Comparison of ENCODE assay signal across 23 cellular contexts in genomic region chr4:113243312-113243711, GRCh38.
"Had no signal": no experiment of that assay in that cellular context is flagged by ENCODE, and none has a peak within 500 bp of the region (broad histone marks: within the 10 kb centered on the region; RNA-seq: fewer than 3 reads in every experiment).

No MANE protein-coding gene starts in this region.

- H3K9me3 Mint-ChIP-seq: activated CD4-positive, alpha-beta memory T cell treated with anti-CD3 and anti-CD28 coated beads, Interleukin-2, amount 10 ng/mL, durations not matched to agents 7 days and 5 days; activated CD4-positive, alpha-beta T cell treated with anti-CD3 and anti-CD28 coated beads, Interleukin-2, amount 10 ng/mL, durations not matched to agents 7 days and 5 days; activated T-cell treated with anti-CD3 and anti-CD28 coated beads, Interleukin-2, amount 50 U/mL, for 24 hours; activated T-helper 2 cell treated with anti-CD3 and anti-CD28 coated beads, Interferon-gamma antibody, Interleukin-2, Interleukin-4, amounts not matched to agents 10 μg/mL and 5 μg/mL and 100 μg/mL, durations not matched to agents 14 hours and 24 hours and 36 hours; central memory CD8-positive, alpha-beta T cell; dendritic cell treated with granulocyte-macrophage colony-stimulating factor and Interleukin-4, amounts not matched to agents 40 ng/mL and 50 ng/mL, for 4 days; nephron had no signal

- DNase-seq: activated CD4-positive, alpha-beta memory T cell treated with anti-CD3 and anti-CD28 coated beads, Interleukin-2, amount 10 ng/mL, durations not matched to agents 7 days and 5 days; activated CD4-positive, alpha-beta T cell treated with anti-CD3 and anti-CD28 coated beads for 1 hour; activated CD4-positive, alpha-beta T cell treated with anti-CD3 and anti-CD28 coated beads, Interleukin-2, amount 10 ng/mL, durations not matched to agents 7 days and 5 days; activated CD8-positive, alpha-beta memory T cell treated with anti-CD3 and anti-CD28 coated beads, Interleukin-2, amount 50 U/mL, for 48 hours; activated T-cell treated with anti-CD3 and anti-CD28 coated beads, Interleukin-2, amount 50 U/mL, for 24 hours; anterior cingulate cortex; foreskin keratinocyte; heart right ventricle; left lung; lower lobe of right lung; mesenchymal stem cell; posterior cingulate gyrus; right cardiac atrium; spleen; stimulated activated naive CD8-positive, alpha-beta T cell treated with anti-CD3 and anti-CD28 coated beads, Interleukin-15, Interleukin-2, amounts not matched to agents 100 U/mL and 50 U/mL, for 24 hours; testis; transverse colon had no signal

- ATAC-seq: foreskin keratinocyte; heart right ventricle; left lung; lower lobe of right lung; right cardiac atrium; stimulated activated naive CD8-positive, alpha-beta T cell treated with anti-CD3 and anti-CD28 coated beads, Interleukin-15, Interleukin-2, amounts not matched to agents 100 U/mL and 50 U/mL, for 24 hours had no signal

- H3K9me3 ChIP-seq: esophagus muscularis mucosa, heart right ventricle, left lung, lower lobe of right lung, testis, transverse colon had no signal

- H3K27ac ChIP-seq: esophagus muscularis mucosa, foreskin keratinocyte, heart right ventricle, left lung, lower lobe of right lung, spleen, testis, transverse colon had no signal

- H3K4me1 Mint-ChIP-seq: activated CD4-positive, alpha-beta memory T cell treated with anti-CD3 and anti-CD28 coated beads, Interleukin-2, amount 10 ng/mL, durations not matched to agents 7 days and 5 days; activated CD4-positive, alpha-beta T cell treated with anti-CD3 and anti-CD28 coated beads, Interleukin-2, amount 10 ng/mL, durations not matched to agents 7 days and 5 days; central memory CD8-positive, alpha-beta T cell; nephron had no signal

- H3K36me3 ChIP-seq: left lung, lower lobe of right lung, spleen, transverse colon had no signal

- H3K4me3 Mint-ChIP-seq: activated CD4-positive, alpha-beta memory T cell treated with anti-CD3 and anti-CD28 coated beads, Interleukin-2, amount 10 ng/mL, durations not matched to agents 7 days and 5 days; activated CD4-positive, alpha-beta T cell treated with anti-CD3 and anti-CD28 coated beads, Interleukin-2, amount 10 ng/mL, durations not matched to agents 7 days and 5 days; activated naive CD8-positive, alpha-beta T cell; activated T-cell treated with anti-CD3 and anti-CD28 coated beads, Interleukin-2, amount 50 U/mL, for 24 hours; central memory CD8-positive, alpha-beta T cell; dendritic cell treated with granulocyte-macrophage colony-stimulating factor and Interleukin-4, amounts not matched to agents 40 ng/mL and 50 ng/mL, for 4 days; nephron had no signal

- H3K27me3 ChIP-seq: esophagus muscularis mucosa, foreskin keratinocyte, heart right ventricle, left lung, spleen, testis, transverse colon had no signal

- H3K27ac Mint-ChIP-seq: activated CD4-positive, alpha-beta memory T cell treated with anti-CD3 and anti-CD28 coated beads, Interleukin-2, amount 10 ng/mL, durations not matched to agents 7 days and 5 days; activated CD4-positive, alpha-beta T cell treated with anti-CD3 and anti-CD28 coated beads, Interleukin-2, amount 10 ng/mL, durations not matched to agents 7 days and 5 days; activated naive CD8-positive, alpha-beta T cell; activated T-cell treated with anti-CD3 and anti-CD28 coated beads, Interleukin-2, amount 50 U/mL, for 24 hours; activated T-helper 2 cell treated with anti-CD3 and anti-CD28 coated beads, Interferon-gamma antibody, Interleukin-2, Interleukin-4, amounts not matched to agents 10 μg/mL and 5 μg/mL and 100 μg/mL, durations not matched to agents 14 hours and 24 hours and 36 hours; dendritic cell treated with granulocyte-macrophage colony-stimulating factor and Interleukin-4, amounts not matched to agents 40 ng/mL and 50 ng/mL, for 4 days; nephron had no signal

- H3K27me3 Mint-ChIP-seq: activated CD4-positive, alpha-beta memory T cell treated with anti-CD3 and anti-CD28 coated beads, Interleukin-2, amount 10 ng/mL, durations not matched to agents 7 days and 5 days; central memory CD8-positive, alpha-beta T cell; dendritic cell treated with granulocyte-macrophage colony-stimulating factor and Interleukin-4, amounts not matched to agents 40 ng/mL and 50 ng/mL, for 4 days had no signal

- H3K4me1 ChIP-seq: esophagus muscularis mucosa, foreskin keratinocyte, heart right ventricle, left lung, lower lobe of right lung, spleen, testis, transverse colon had no signal

- H3K4me3 ChIP-seq: esophagus muscularis mucosa, heart right ventricle, left lung, lower lobe of right lung, spleen, testis, transverse colon had no signal

- H3K36me3 Mint-ChIP-seq: activated naive CD8-positive, alpha-beta T cell had no signal
